In the genomic region with DNA sequence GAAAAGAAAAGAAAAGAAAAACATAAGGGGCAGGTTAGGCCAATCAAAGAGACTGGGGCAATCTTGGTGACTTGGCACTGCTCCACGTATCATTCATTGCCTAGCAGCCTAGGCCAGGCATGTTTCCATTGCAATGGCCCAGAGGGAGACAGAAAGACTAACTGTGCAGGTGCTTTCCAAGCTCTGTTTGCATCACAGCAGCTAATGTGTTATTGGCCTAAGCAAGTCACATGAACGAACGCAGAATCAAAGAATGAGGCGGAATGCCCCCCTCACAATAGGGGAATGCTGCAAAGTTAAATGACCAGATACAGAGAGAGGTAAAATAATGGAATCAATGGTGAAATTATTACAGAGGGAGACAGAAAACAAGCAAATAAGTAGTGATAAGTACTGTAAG, we compare ENCODE assay signal across 17 cellular contexts. TPM values are rescaled to one million over a fixed set of nuclear protein-coding genes. Genes with fewer than 3 reads are reported as not detected.
A peak's percentile ranks its signal among the peaks of the same experiment; 100 is the strongest.
DNase-seq lines count a peak whose midpoint lies in the region; ATAC-seq, FAIRE-seq and TF ChIP-seq lines count a peak whose summit lies in the region.
"Had no signal": no experiment of that assay in that cellular context is flagged by ENCODE, and none has a peak within 500 bp of the region (broad histone marks: within the 10 kb centered on the region; RNA-seq: fewer than 3 reads in every experiment).

No MANE protein-coding gene starts in this region.

- H3K36me3 ChIP-seq in right atrium auricular region (no peaks in the 10 kb centered on the region), kidney (ENCODE audit: control insufficient read depth in 1 of 2, insufficient read depth in 2 of 2, low read length in 2 of 2) (no peaks in the 10 kb centered on the region)
- H3K36me3 ChIP-seq: BLaER1 treated with 17β-estradiol and CSF1 and Interleukin-3, amounts not matched to agents 10 nM and 100 nM had no signal

- no peaks in the 10 kb centered on the region for H3K27me3 Mint-ChIP-seq in endothelial cell (ENCODE audit: unreplicated experiment)

- DNase-seq in Right ventricle myocardium superior (no peak), right atrium auricular region (ENCODE audit: low spot score) (no peak), NAMALWA (ENCODE audit: low spot score) (peak; percentile 21), dermis microvascular lymphatic vessel endothelial cell (ENCODE audit: low read depth in 2 of 2) (peak; percentile 16 to 24), endothelial cell (ENCODE audit: low spot score) (no peak), DMS153 treated with DMSO at 0.1 percent for 48 hours (lab: John Stamatoyannopoulos, UW; ENCODE audit: unreplicated experiment) (no peak), kidney (no peak)
- DNase-seq: DND-41, NCI-H1417, NCI-H2029 treated with DMSO at 0.1 percent for 48 hours, NCI-H2171, NCI-H526, SIG-M5, T-helper 1 cell had no signal

- H3K4me3 ChIP-seq in right atrium auricular region (no peak overlapping the region), kidney (ENCODE audit: low read length in 2 of 2) (no peak overlapping the region)
- H3K4me3 ChIP-seq: BLaER1 treated with 17β-estradiol and CSF1 and Interleukin-3, amounts not matched to agents 10 nM and 100 nM had no signal

- H3K27me3 ChIP-seq in right atrium auricular region = no peaks in the 10 kb centered on the region
- H3K27me3 ChIP-seq: BLaER1 treated with 17β-estradiol and CSF1 and Interleukin-3, amounts not matched to agents 10 nM and 100 nM had no signal

- no peaks in the 10 kb centered on the region for H3K36me3 Mint-ChIP-seq in endothelial cell (ENCODE audit: low read depth, unreplicated experiment)

- H3K4me3 Mint-ChIP-seq in endothelial cell (ENCODE audit: unreplicated experiment) = no peak overlapping the region

- no peak overlapping the region for H3K27ac ChIP-seq in right atrium auricular region
- no peak overlapping the region for H3K27ac ChIP-seq in kidney (ENCODE audit: low read depth in 2 of 2, low read length in 2 of 2)
- H3K27ac ChIP-seq: BLaER1 treated with 17β-estradiol and CSF1 and Interleukin-3, amounts not matched to agents 10 nM and 100 nM had no signal

- ATAC-seq in Right ventricle myocardium superior (ENCODE audit: poor library complexity) = peak; percentile 16

- H3K9me3 Mint-ChIP-seq in endothelial cell (ENCODE audit: unreplicated experiment) = no peaks in the 10 kb centered on the region

- peaks cover 4% of the 10 kb centered on the region for H3K4me1 Mint-ChIP-seq in endothelial cell (ENCODE audit: unreplicated experiment)

- H3K27ac Mint-ChIP-seq in endothelial cell (ENCODE audit: unreplicated experiment) = no peak overlapping the region

- FAIRE-seq in kidney (lab: Jason Lieb, UNC) = no peak
- FAIRE-seq: D721Med, RCC 7860 had no signal

- H3K4me1 ChIP-seq in right atrium auricular region (peaks cover 0 to 8% of the 10 kb centered on the region in 2 donors), kidney (ENCODE audit: control insufficient read depth in 1 of 2, insufficient read depth in 1 of 2, low read depth in 1 of 2, low read length in 2 of 2) (no peaks in the 10 kb centered on the region)
- H3K4me1 ChIP-seq: BLaER1 treated with 17β-estradiol and CSF1 and Interleukin-3, amounts not matched to agents 10 nM and 100 nM had no signal

- no peak overlapping the region for H3K9ac ChIP-seq in kidney (ENCODE audit: low read length in 2 of 2)
- H3K9ac ChIP-seq: BLaER1 treated with 17β-estradiol and CSF1 and Interleukin-3, amounts not matched to agents 10 nM and 100 nM had no signal

- intact Hi-C loops in Right ventricle myocardium superior (cut with DNase I) (no loop called here), kidney (cut with DNase I) (no loop called here)

- TF ChIP-seq CTCF in right atrium auricular region (IDR thresholded peaks at IDR 0.05) (no peak), endothelial cell (IDR thresholded peaks at IDR 0.05; ENCODE audit: unreplicated experiment) (no peak), kidney (IDR thresholded peaks at IDR 0.05; ENCODE audit: borderline replicate concordance, extremely low read depth, insufficient read depth) (no peak)

- no peaks in the 10 kb centered on the region for H3K9me3 ChIP-seq in right atrium auricular region
- no peaks in the 10 kb centered on the region for H3K9me3 ChIP-seq in kidney (ENCODE audit: control insufficient read depth in 1 of 2, low read length in 2 of 2)
- H3K9me3 ChIP-seq: BLaER1 treated with 17β-estradiol and CSF1 and Interleukin-3, amounts not matched to agents 10 nM and 100 nM had no signal

RNA-seq across cellular contexts. Expression of a gene that starts 11.1 kb away (rescaled TPM):
- total RNA-seq in Right ventricle myocardium superior = 35.0 TPM
- total RNA-seq in right atrium auricular region = 10 to 100 TPM; 29.5 to 43.8 TPM
- total RNA-seq in dermis microvascular lymphatic vessel endothelial cell = 18.9 and 20.1 TPM in 2 replicates
- total RNA-seq in endothelial cell (ENCODE audit: unreplicated experiment) = 46.0 TPM
- total RNA-seq in kidney = 32.1 TPM
- polyA plus RNA-seq in kidney (ENCODE audit: insufficient read depth, low read depth, low replicate concordance) = 10.1 TPM

Comparison
In these comparisons a context has a peak if more than half of its experiments do, and no peak if none do; other contexts are left out.
1. DNase-seq: peak in NAMALWA (single experiment) and dermis microvascular lymphatic vessel endothelial cell (2 of 2); none in Right ventricle myocardium superior (single experiment), right atrium auricular region (single experiment), endothelial cell (single experiment), DMS153 treated with DMSO at 0.1 percent for 48 hours (single experiment) and kidney (single experiment).